12 cellular contexts compared by ENCODE assay signal in the genomic region with DNA sequence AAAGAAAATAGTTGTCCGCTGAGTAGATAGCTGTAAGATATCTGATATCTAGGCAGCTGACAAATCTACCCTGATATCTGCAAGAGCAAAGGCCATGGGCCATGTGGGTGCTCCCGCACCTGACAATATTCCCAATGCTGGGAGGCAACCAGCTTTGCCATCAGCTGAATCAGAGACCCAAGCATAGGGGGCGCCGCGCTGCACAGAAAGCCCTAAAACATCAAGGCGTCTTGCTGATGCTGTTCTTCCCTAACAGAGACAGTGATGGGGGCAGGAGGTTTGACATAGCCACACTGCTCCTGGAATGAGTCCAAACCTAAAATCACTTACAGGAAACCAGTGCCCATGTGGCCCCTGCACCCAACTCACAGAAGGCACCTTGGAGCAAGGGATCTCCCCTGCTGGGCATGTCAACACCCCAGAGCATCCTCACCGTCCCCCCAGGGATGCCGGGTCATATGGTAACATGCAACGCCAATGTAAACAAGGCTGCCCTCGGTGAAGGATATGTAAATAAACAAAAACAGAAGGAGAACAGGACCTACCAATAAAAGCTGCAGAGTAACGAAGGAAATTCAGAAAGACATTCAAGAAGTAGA.
"Had no signal": no experiment of that assay in that cellular context is flagged by ENCODE, and none has a peak within 500 bp of the region (broad histone marks: within the 10 kb centered on the region; RNA-seq: fewer than 3 reads in every experiment).

No MANE protein-coding gene starts in this region.

- H3K4me1 ChIP-seq: heart right ventricle, tibial nerve had no signal

- H3K36me3 ChIP-seq: heart right ventricle, tibial nerve had no signal

- ATAC-seq: activated CD8-positive, alpha-beta T cell treated with anti-CD3 and anti-CD28 coated beads for 36 hours; heart right ventricle; left ventricle myocardium superior had no signal

- H3K27ac ChIP-seq: coronary artery, heart right ventricle, tibial nerve had no signal

- H3K4me3 ChIP-seq: coronary artery, heart right ventricle, tibial nerve had no signal

- DNase-seq: activated CD4-positive, alpha-beta T cell treated with anti-CD3 and anti-CD28 coated beads, Interleukin-2, amount 10 ng/mL, durations not matched to agents 24 days and 14 days; activated CD8-positive, alpha-beta T cell treated with anti-CD3 and anti-CD28 coated beads for 36 hours; activated naive CD4-positive, alpha-beta T cell treated with Interleukin-2 at 50 U/mL for 16 hours; activated naive CD8-positive, alpha-beta T cell treated with anti-CD3 and anti-CD28 coated beads, Interleukin-2, amount 10 ng/mL, durations not matched to agents 7 days and 5 days; activated T-cell treated with anti-CD3 and anti-CD28 coated beads, Interleukin-2, amount 50 U/mL, for 24 hours; heart right ventricle; left ventricle myocardium superior; stimulated activated CD4-positive, alpha-beta T cell treated with anti-CD3 and anti-CD28 coated beads, Interleukin-2, amount 100 ng/mL, for 24 hours; stimulated activated naive CD4-positive, alpha-beta T cell treated with Interleukin-2 at 50 U/mL for 16 hours; T1000 had no signal

- H3K27me3 ChIP-seq: heart right ventricle, tibial nerve had no signal
